Comparison of ENCODE assay signal across 9 cellular contexts in the genomic region with DNA sequence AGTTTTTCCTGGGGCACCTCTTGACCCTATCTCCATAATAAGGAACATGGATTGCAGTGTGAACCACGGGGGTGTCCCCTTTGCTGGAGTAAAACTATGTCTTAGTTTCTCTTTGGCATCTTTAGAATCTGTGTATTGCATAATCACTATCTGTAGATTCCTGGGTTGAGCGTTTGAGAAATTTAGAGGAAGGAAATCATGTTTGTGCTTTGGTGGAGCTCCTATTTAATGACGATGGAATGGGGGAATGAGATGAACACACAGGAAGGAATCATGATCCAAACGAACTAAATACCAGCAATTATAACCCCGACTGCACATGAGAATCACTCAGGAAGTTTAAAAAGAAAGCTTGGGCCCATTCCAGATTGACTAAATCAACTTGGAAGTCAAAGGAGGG. TPM values are rescaled to one million over a fixed set of nuclear protein-coding genes. Genes with fewer than 3 reads are reported as not detected.
DNase-seq lines count a peak whose midpoint lies in the region; ATAC-seq and TF ChIP-seq lines count a peak whose summit lies in the region.
"Had no signal": no experiment of that assay in that cellular context is flagged by ENCODE, and none has a peak within 500 bp of the region (broad histone marks: within the 10 kb centered on the region; RNA-seq: fewer than 3 reads in every experiment).

No MANE protein-coding gene starts in this region.

- WGBS in mesendoderm (ENCODE audit: extremely low coverage, insufficient coverage, low lambda C conversion rate) = no CpG with 5 or more reads among the region's 5 CpGs

- TF ChIP-seq CTCF in upper lobe of right lung (IDR thresholded peaks at IDR 0.05) = no peak

- H3K27ac ChIP-seq in upper lobe of right lung = peak overlapping the region; percentile 61
- no peak overlapping the region for H3K27ac ChIP-seq in mesendoderm (ENCODE audit: low read depth, low read length)

- no peaks in the 10 kb centered on the region for H3K27me3 Mint-ChIP-seq in activated naive CD4-positive, alpha-beta T cell treated with anti-CD3 and anti-CD28 coated beads, Interleukin-2, amount 50 U/mL, for 24 hours
- no peaks in the 10 kb centered on the region for H3K27me3 Mint-ChIP-seq in activated CD4-positive, alpha-beta memory T cell treated with anti-CD3 and anti-CD28 coated beads, Interleukin-2, amount 10 ng/mL, durations not matched to agents 7 days and 5 days
- H3K27me3 Mint-ChIP-seq in immature natural killer cell (ENCODE audit: low read depth in 3 of 3) = peaks cover 8 to 10% (median 10%) of the 10 kb centered on the region in 3 donors

- H3K4ac ChIP-seq in mesendoderm (ENCODE audit: low read depth, low read length) = no peak overlapping the region

- H3K36me3 Mint-ChIP-seq in activated naive CD4-positive, alpha-beta T cell treated with anti-CD3 and anti-CD28 coated beads, Interleukin-2, amount 50 U/mL, for 24 hours = peaks cover 13% of the 10 kb centered on the region
- peaks cover 69% of the 10 kb centered on the region for H3K36me3 Mint-ChIP-seq in activated CD4-positive, alpha-beta memory T cell treated with anti-CD3 and anti-CD28 coated beads, Interleukin-2, amount 10 ng/mL, durations not matched to agents 7 days and 5 days (ENCODE audit: low read depth)
- peaks cover 7 to 25% (median 8%) of the 10 kb centered on the region in 3 donors for H3K36me3 Mint-ChIP-seq in immature natural killer cell

- no peak overlapping the region for H4K8ac ChIP-seq in mesendoderm (ENCODE audit: low read depth, low read length)

- H3K36me3 ChIP-seq in upper lobe of right lung (peaks cover 31% of the 10 kb centered on the region), mesendoderm (ENCODE audit: control insufficient read depth, insufficient read depth, low read length) (peaks cover 3% of the 10 kb centered on the region)

- no peak for ATAC-seq in upper lobe of right lung
- ATAC-seq in HG02763 (IDR thresholded peaks at IDR 0.05; ENCODE audit: unreplicated experiment) = no peak

- peak overlapping the region; percentile 60 for H3K27ac Mint-ChIP-seq in activated naive CD4-positive, alpha-beta T cell treated with anti-CD3 and anti-CD28 coated beads, Interleukin-2, amount 50 U/mL, for 24 hours
- peak overlapping the region; percentile 22 for H3K27ac Mint-ChIP-seq in activated CD4-positive, alpha-beta memory T cell treated with anti-CD3 and anti-CD28 coated beads, Interleukin-2, amount 10 ng/mL, durations not matched to agents 7 days and 5 days
- H3K27ac Mint-ChIP-seq in immature natural killer cell = peak overlapping the region; percentile 46 to 83 (median 64)

- no peak overlapping the region for H2AK5ac ChIP-seq in mesendoderm (ENCODE audit: low read length)

- peak overlapping the region; percentile 69 for H3K4me3 Mint-ChIP-seq in activated naive CD4-positive, alpha-beta T cell treated with anti-CD3 and anti-CD28 coated beads, Interleukin-2, amount 50 U/mL, for 24 hours
- no peak overlapping the region for H3K4me3 Mint-ChIP-seq in activated CD4-positive, alpha-beta memory T cell treated with anti-CD3 and anti-CD28 coated beads, Interleukin-2, amount 10 ng/mL, durations not matched to agents 7 days and 5 days
- peak overlapping the region; percentile 11 to 99 (median 64) for H3K4me3 Mint-ChIP-seq in immature natural killer cell

- H3K79me2 ChIP-seq in mesendoderm (ENCODE audit: control insufficient read depth, insufficient read depth, low read length) = peaks cover 23% of the 10 kb centered on the region

- H2BK5ac ChIP-seq in mesendoderm (ENCODE audit: low read length) = no peak overlapping the region

- no peak overlapping the region for H3K4me2 ChIP-seq in mesendoderm (ENCODE audit: low read length)

- no peaks in the 10 kb centered on the region for H3K9me3 Mint-ChIP-seq in activated naive CD4-positive, alpha-beta T cell treated with anti-CD3 and anti-CD28 coated beads, Interleukin-2, amount 50 U/mL, for 24 hours
- no peaks in the 10 kb centered on the region for H3K9me3 Mint-ChIP-seq in activated CD4-positive, alpha-beta memory T cell treated with anti-CD3 and anti-CD28 coated beads, Interleukin-2, amount 10 ng/mL, durations not matched to agents 7 days and 5 days
- no peaks in the 10 kb centered on the region for H3K9me3 Mint-ChIP-seq in immature natural killer cell

- H3K23ac ChIP-seq in mesendoderm (ENCODE audit: low read length) = no peak overlapping the region

- no peak overlapping the region for H4K5ac ChIP-seq in mesendoderm (ENCODE audit: low read length)

- H2BK120ac ChIP-seq in mesendoderm (ENCODE audit: low read depth, low read length) = no peak overlapping the region

- H3K27me3 ChIP-seq in upper lobe of right lung (no peaks in the 10 kb centered on the region), mesendoderm (ENCODE audit: insufficient read depth, low read length, poor library complexity) (no peaks in the 10 kb centered on the region)

- peaks cover 73% of the 10 kb centered on the region for H3K4me1 Mint-ChIP-seq in activated naive CD4-positive, alpha-beta T cell treated with anti-CD3 and anti-CD28 coated beads, Interleukin-2, amount 50 U/mL, for 24 hours
- peaks cover 81% of the 10 kb centered on the region for H3K4me1 Mint-ChIP-seq in activated CD4-positive, alpha-beta memory T cell treated with anti-CD3 and anti-CD28 coated beads, Interleukin-2, amount 10 ng/mL, durations not matched to agents 7 days and 5 days
- peaks cover 64 to 81% of the 10 kb centered on the region in 2 donors for H3K4me1 Mint-ChIP-seq in immature natural killer cell

- no peak overlapping the region for H2BK15ac ChIP-seq in mesendoderm (replicated peaks; ENCODE audit: low read depth)

- DNase-seq in activated naive CD4-positive, alpha-beta T cell (lab: John Stamatoyannopoulos, UW) = no peak
- DNase-seq in activated CD4-positive, alpha-beta memory T cell treated with anti-CD3 and anti-CD28 coated beads, Interleukin-2, amount 10 ng/mL, durations not matched to agents 7 days and 5 days = no peak
- DNase-seq in immature natural killer cell (no peak), upper lobe of right lung (no peak), mesendoderm (no peak), amygdala (lab: John Stamatoyannopoulos, UW) (no peak)

- H3K18ac ChIP-seq in mesendoderm (ENCODE audit: low read length) = no peak overlapping the region

- H3K79me1 ChIP-seq in mesendoderm (ENCODE audit: low read length) = peaks cover 19% of the 10 kb centered on the region

- H3K4me3 ChIP-seq in upper lobe of right lung (no peak overlapping the region), mesendoderm (ENCODE audit: low read length) (no peak overlapping the region)

- no peak overlapping the region for H3K56ac ChIP-seq in mesendoderm (ENCODE audit: low read length)

- CTCF ChIA-PET in activated CD4-positive, alpha-beta memory T cell treated with anti-CD3 and anti-CD28 coated beads, Interleukin-2, amount 10 ng/mL, durations not matched to agents 7 days and 5 days (lab: Charles Lee) = interaction anchor here (1.1 to 6.8 kb wide), 7 partner anchors 23 to 138 kb away, joined by 3 to 110 read pairs (median 5); a partner anchor contains a TSS

- no peak overlapping the region for H3K9ac ChIP-seq in mesendoderm (ENCODE audit: low read length)

- no peaks in the 10 kb centered on the region for H3K9me3 ChIP-seq in upper lobe of right lung

- POLR2A ChIA-PET in activated CD4-positive, alpha-beta memory T cell treated with anti-CD3 and anti-CD28 coated beads, Interleukin-2, amount 10 ng/mL, durations not matched to agents 7 days and 5 days (lab: Charles Lee) = interaction anchor here (0.9 to 9.9 kb wide), 4 partner anchors 21 to 79 kb away, joined by 3 to 141 read pairs (median 35); a partner anchor contains a TSS

- intact Hi-C loops in upper lobe of right lung (cut with DNase I) = no loop called here

- H3K4me1 ChIP-seq in upper lobe of right lung (peaks cover 39% of the 10 kb centered on the region), mesendoderm (ENCODE audit: control insufficient read depth, low read depth, low read length) (peaks cover 7% of the 10 kb centered on the region)

RNA-seq across cellular contexts. Expression of a gene that starts 1.3 kb away (rescaled TPM):
- total RNA-seq in activated CD4-positive, alpha-beta memory T cell treated with anti-CD3 and anti-CD28 coated beads, Interleukin-2, amount 10 ng/mL, durations not matched to agents 7 days and 5 days = 10 to 100 TPM; 49.0 to 53.7 TPM
- 10 to 100 TPM; 51.3 to 78.7 (median 64.0) TPM for polyA plus RNA-seq in immature natural killer cell
- 41.9 TPM for total RNA-seq in upper lobe of right lung
- 90.2 TPM for polyA plus RNA-seq in mesendoderm (2013, experiment 1 of 2)
- polyA plus RNA-seq in mesendoderm (2013, experiment 2 of 2) = 93.0 TPM

RNA-seq across cellular contexts. Expression of a gene that starts 2.8 kb away (rescaled TPM):
- total RNA-seq in activated CD4-positive, alpha-beta memory T cell treated with anti-CD3 and anti-CD28 coated beads, Interleukin-2, amount 10 ng/mL, durations not matched to agents 7 days and 5 days = 100 to 1,000 TPM; 300 to 301 TPM
- 1,000 to 10,000 TPM in 1 of 3 donors, 100 to 1,000 TPM in 2; 829 to 1,850 (median 845) TPM for polyA plus RNA-seq in immature natural killer cell
- 424 TPM for total RNA-seq in upper lobe of right lung
- polyA plus RNA-seq in mesendoderm (2013, experiment 1 of 2) = 277 TPM
- polyA plus RNA-seq in mesendoderm (2013, experiment 2 of 2) = 277 TPM

RNA-seq across cellular contexts. Expression of a gene that starts 23.3 kb away (rescaled TPM):
- 10 to 100 TPM; 63.2 to 63.8 TPM for total RNA-seq in activated CD4-positive, alpha-beta memory T cell treated with anti-CD3 and anti-CD28 coated beads, Interleukin-2, amount 10 ng/mL, durations not matched to agents 7 days and 5 days
- 10 to 100 TPM; 27.5 to 46.8 (median 46.0) TPM for polyA plus RNA-seq in immature natural killer cell
- 43.2 TPM for total RNA-seq in upper lobe of right lung
- 45.2 TPM for polyA plus RNA-seq in mesendoderm (2013, experiment 1 of 2)
- polyA plus RNA-seq in mesendoderm (2013, experiment 2 of 2) = 44.8 TPM

RNA-seq across cellular contexts. Expression of a gene that starts 30.1 kb away (rescaled TPM):
- 10 to 100 TPM; 88.4 to 90.2 TPM for total RNA-seq in activated CD4-positive, alpha-beta memory T cell treated with anti-CD3 and anti-CD28 coated beads, Interleukin-2, amount 10 ng/mL, durations not matched to agents 7 days and 5 days
- under 1 TPM in 1 of 3 donors, not detected in 2; 0.53 TPM for polyA plus RNA-seq in immature natural killer cell
- 0.35 TPM for total RNA-seq in upper lobe of right lung
- polyA plus RNA-seq in mesendoderm (2013, experiment 1 of 2) = 16.8 TPM
- polyA plus RNA-seq in mesendoderm (2013, experiment 2 of 2) = 15.4 TPM

RNA-seq across cellular contexts. Expression of a gene that starts 38.0 kb away (rescaled TPM):
- total RNA-seq in activated CD4-positive, alpha-beta memory T cell treated with anti-CD3 and anti-CD28 coated beads, Interleukin-2, amount 10 ng/mL, durations not matched to agents 7 days and 5 days = not detected
- not detected for polyA plus RNA-seq in immature natural killer cell
- not detected for total RNA-seq in upper lobe of right lung
- polyA plus RNA-seq in mesendoderm (2013, experiment 1 of 2) = 0.10 TPM
- 0.04 TPM for polyA plus RNA-seq in mesendoderm (2013, experiment 2 of 2)
- total RNA-seq: dermis microvascular lymphatic vessel endothelial cell had no signal
